In genomic region chr2:5374736-5375135, GRCh38 we compare ENCODE assay signal across 23 cellular contexts.
"Had no signal": no experiment of that assay in that cellular context is flagged by ENCODE, and none has a peak within 500 bp of the region (broad histone marks: within the 10 kb centered on the region; RNA-seq: fewer than 3 reads in every experiment).

No MANE protein-coding gene starts in this region.

- H3K4me3 ChIP-seq: dorsolateral prefrontal cortex, heart left ventricle, lower lobe of right lung, pancreas, stomach, thyroid gland, uterus had no signal

- H3K36me3 Mint-ChIP-seq: natural killer cell; stimulated activated effector memory CD8-positive, alpha-beta T cell treated with anti-CD3 and anti-CD28 coated beads, Interleukin-12 subunit alpha, Interleukin-12 subunit beta, amount 100 ng/mL, for 72 hours had no signal

- H3K27ac Mint-ChIP-seq: natural killer cell; stimulated activated effector memory CD8-positive, alpha-beta T cell treated with anti-CD3 and anti-CD28 coated beads, Interleukin-12 subunit alpha, Interleukin-12 subunit beta, amount 100 ng/mL, for 72 hours had no signal

- H3K27me3 ChIP-seq: neutrophil, stomach, thyroid gland, uterus had no signal

- H3K4me1 Mint-ChIP-seq: natural killer cell; stimulated activated effector memory CD8-positive, alpha-beta T cell treated with anti-CD3 and anti-CD28 coated beads, Interleukin-12 subunit alpha, Interleukin-12 subunit beta, amount 100 ng/mL, for 72 hours had no signal

- DNase-seq: caudate nucleus; cerebellar nuclear complex; dorsolateral prefrontal cortex; effector CD4-positive, alpha-beta T cell; heart left ventricle; hippocampal formation; left cardiac atrium; left ventricle myocardium superior; lower lobe of right lung; natural killer cell; pancreas; stimulated activated CD4-positive, alpha-beta T cell treated with anti-CD3 and anti-CD28 coated beads, Interleukin-2, amount 100 ng/mL, for 24 hours; stimulated activated CD4-positive, alpha-beta T cell treated with anti-CD3 and anti-CD28 coated beads, Interleukin-4, amount 100 ng/mL, for 24 hours; stimulated activated naive CD4-positive, alpha-beta T cell treated with Interleukin-2 at 50 U/mL for 16 hours; stomach; thyroid gland; trophoblast cell; uterus had no signal

- H3K4me3 Mint-ChIP-seq: natural killer cell; stimulated activated effector memory CD8-positive, alpha-beta T cell treated with anti-CD3 and anti-CD28 coated beads, Interleukin-12 subunit alpha, Interleukin-12 subunit beta, amount 100 ng/mL, for 72 hours had no signal

- H3K36me3 ChIP-seq: heart left ventricle, lower lobe of right lung, neutrophil, pancreas, stomach, thyroid gland, uterus had no signal

- H3K27ac ChIP-seq: dorsolateral prefrontal cortex, heart left ventricle, lower lobe of right lung, neutrophil, pancreas, stomach, thyroid gland, uterus had no signal

- H3K9me3 ChIP-seq: heart left ventricle, lower lobe of right lung, neutrophil, pancreas, stomach, thyroid gland, uterus had no signal

- FAIRE-seq: colon, frontal cortex, islet of Langerhans, pancreas had no signal

- H3K4me1 ChIP-seq: lower lobe of right lung, pancreas, thyroid gland, uterus had no signal
